14 cellular contexts compared by ENCODE assay signal in the genomic region with DNA sequence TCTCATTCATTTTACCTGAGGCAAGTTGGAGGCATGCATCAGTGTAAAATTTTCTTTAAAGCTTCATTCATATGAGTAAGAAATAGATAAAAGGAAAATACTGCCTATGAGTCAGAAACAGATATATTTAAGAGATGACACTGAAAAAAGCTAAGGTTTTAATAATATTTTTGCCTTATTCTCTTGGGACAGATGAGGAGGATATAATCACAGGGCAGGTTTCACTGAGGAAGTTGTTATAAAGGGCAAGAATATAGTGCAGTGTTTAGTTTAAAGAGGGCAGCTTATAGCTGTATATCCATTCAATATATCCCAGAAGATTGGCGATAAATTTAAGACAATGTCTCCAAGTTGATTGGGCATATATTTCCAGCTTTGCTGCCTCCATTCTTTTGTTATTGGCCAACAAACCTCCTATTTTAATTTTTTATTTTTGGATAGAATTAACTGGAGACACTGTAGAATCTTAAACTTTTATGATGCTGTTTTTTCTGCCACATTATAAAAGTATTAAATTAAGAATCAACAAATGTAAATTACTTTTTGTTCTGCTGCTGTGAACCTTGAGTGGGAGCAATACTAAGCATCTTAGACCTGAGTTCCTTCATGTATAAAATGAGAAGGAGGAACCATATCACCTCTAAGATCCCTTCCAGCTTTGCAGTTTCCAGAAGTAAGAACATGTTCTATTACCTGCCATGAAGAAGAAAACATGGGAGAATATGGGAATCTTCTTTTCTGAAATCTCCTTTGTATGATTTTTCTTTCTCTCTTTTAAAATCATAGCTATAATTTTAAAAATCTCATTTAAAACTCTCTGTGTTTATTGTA.
DNase-seq lines count a peak whose midpoint lies in the region; ATAC-seq lines count a peak whose summit lies in the region.
"Had no signal": no experiment of that assay in that cellular context is flagged by ENCODE, and none has a peak within 500 bp of the region (broad histone marks: within the 10 kb centered on the region; RNA-seq: fewer than 3 reads in every experiment).

No MANE protein-coding gene starts in this region.

- no peaks in the 10 kb centered on the region for H3K9me3 Mint-ChIP-seq in naive B cell
- H3K9me3 Mint-ChIP-seq: activated T-helper 17 cell treated with anti-CD3 and anti-CD28 coated beads, Interleukin-2, amount 50 U/mL, for 72 hours; central memory CD8-positive, alpha-beta T cell; GM23338 had no signal

- H3K36me3 Mint-ChIP-seq in naive B cell, result no peaks in the 10 kb centered on the region
- H3K36me3 Mint-ChIP-seq: neural progenitor cell had no signal

- ATAC-seq in GM19023 (IDR thresholded peaks at IDR 0.05; ENCODE audit: unreplicated experiment) (peak; percentile 5), GM21786 (IDR thresholded peaks at IDR 0.05; ENCODE audit: unreplicated experiment) (peak; percentile 20), HG03159 (IDR thresholded peaks at IDR 0.05; ENCODE audit: unreplicated experiment) (peak; percentile 18), naive B cell (ENCODE audit: low read depth in 2 of 2) (peak; percentile 35 to 36)
- ATAC-seq: activated T-helper 17 cell treated with anti-CD3 and anti-CD28 coated beads, Interleukin-2, amount 50 U/mL, for 72 hours; GM23338 had no signal

- DNase-seq in naive B cell (no peak), T-helper 2 cell (no peak), NCI-H69 (lab: John Stamatoyannopoulos, UW) (no peak), OCI-M1 (lab: John Stamatoyannopoulos, UW) (no peak), SKM-1 treated with dmso at 0.1 percent for 144 hours (lab: John Stamatoyannopoulos, UW; ENCODE audit: unreplicated experiment) (no peak)
- DNase-seq: NCI-H2171, SHP77 had no signal

- peak overlapping the region in 7 of 8 donors; percentile 22 to 79 (median 54) for H3K4me3 Mint-ChIP-seq in naive B cell
- H3K4me3 Mint-ChIP-seq: activated T-helper 17 cell treated with anti-CD3 and anti-CD28 coated beads, Interleukin-2, amount 50 U/mL, for 72 hours; central memory CD8-positive, alpha-beta T cell; GM23338; neural progenitor cell had no signal

- H3K27me3 Mint-ChIP-seq in naive B cell, result no peaks in the 10 kb centered on the region

- peaks cover 45 to 69% (median 68%) of the 10 kb centered on the region in 3 donors for H3K4me1 Mint-ChIP-seq in naive B cell
- H3K4me1 Mint-ChIP-seq: activated T-helper 17 cell treated with anti-CD3 and anti-CD28 coated beads, Interleukin-2, amount 50 U/mL, for 72 hours had no signal

- peak overlapping the region; percentile 5 to 73 (median 41) for H3K27ac Mint-ChIP-seq in naive B cell
- H3K27ac Mint-ChIP-seq: activated T-helper 17 cell treated with anti-CD3 and anti-CD28 coated beads, Interleukin-2, amount 50 U/mL, for 72 hours; GM23338; neural progenitor cell had no signal
